7 cellular contexts compared by ENCODE assay signal in the genomic region with DNA sequence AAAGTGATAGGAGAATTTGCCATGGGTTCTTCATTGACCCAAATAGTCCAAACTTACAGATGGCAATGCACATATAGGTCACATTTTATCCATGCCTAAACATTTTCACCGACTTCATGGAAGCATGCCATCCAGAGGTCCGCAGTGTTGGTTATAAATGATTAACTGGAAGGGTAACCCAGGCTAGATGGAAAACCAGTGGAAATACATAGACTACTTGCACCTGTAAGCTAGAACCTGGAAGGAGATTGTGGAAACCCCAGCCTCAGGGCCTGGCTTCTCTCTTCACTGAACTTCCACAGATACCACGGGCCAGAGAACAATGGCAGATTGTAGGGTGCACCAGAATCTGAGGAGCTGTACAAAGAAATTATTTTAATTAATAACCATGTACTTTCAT.
"Had no signal": no experiment of that assay in that cellular context is flagged by ENCODE, and none has a peak within 500 bp of the region (broad histone marks: within the 10 kb centered on the region; RNA-seq: fewer than 3 reads in every experiment).

No MANE protein-coding gene starts in this region.

- H3K27ac ChIP-seq: HL-60, KMS-11 had no signal

- DNase-seq: GOT3, H7, KBM-7 had no signal

- ATAC-seq: HCT116, HepG2 had no signal
